In the genomic region with DNA sequence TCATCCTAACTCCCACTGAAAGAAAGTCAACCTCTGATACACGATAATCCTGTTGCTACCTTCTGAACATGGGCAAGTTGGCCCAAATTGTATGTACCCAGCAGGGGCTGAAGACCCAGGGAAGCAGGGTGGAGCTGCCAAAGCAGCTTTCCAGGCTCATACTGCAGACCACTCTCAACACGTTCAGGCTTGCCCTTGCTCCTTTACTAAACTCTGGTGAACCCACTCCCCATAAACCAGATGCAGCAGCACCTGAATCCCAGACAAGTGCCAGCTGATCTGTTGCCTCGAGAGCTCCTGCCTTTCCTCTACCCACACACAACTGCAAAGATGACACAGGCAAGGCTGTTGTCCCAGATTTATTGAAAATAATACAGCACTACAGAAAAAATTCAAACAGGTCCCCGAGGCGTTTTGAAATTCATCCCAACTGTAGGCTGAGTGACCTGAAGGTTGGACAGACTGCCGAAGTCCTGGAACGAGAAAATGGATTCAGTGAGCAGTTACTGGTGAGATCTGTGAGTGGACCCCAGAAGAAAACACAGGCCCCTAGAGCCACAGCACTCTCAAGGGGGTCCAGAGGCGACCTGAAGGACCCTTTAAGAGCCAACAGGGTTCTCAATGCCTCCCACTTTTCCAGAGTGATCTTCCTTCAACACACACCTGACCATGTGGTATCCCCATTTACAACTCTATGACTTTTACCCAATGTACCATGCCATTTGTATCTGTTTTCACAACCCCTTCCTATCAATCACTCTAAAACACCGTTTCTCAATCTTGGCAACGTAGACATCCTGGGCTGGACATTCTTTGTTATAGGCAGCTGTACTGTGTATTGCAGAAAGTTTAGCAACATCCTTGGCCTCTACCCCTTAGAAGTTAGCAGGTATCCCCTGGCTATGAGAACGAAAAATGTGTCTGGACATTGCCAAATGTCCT, we compare ENCODE assay signal across 13 cellular contexts. TPM values are rescaled to one million over a fixed set of nuclear protein-coding genes. Genes with fewer than 3 reads are reported as not detected.
DNase-seq lines count a peak whose midpoint lies in the region; ATAC-seq and TF ChIP-seq lines count a peak whose summit lies in the region.
"Had no signal": no experiment of that assay in that cellular context is flagged by ENCODE, and none has a peak within 500 bp of the region (broad histone marks: within the 10 kb centered on the region; RNA-seq: fewer than 3 reads in every experiment).

No MANE protein-coding gene starts in this region.

- POLR2A ChIA-PET in Caco-2 (lab: Charles Lee) = no interaction called here
- POLR2A ChIA-PET in naive thymus-derived CD8-positive, alpha-beta T cell (lab: Charles Lee) = no interaction called here

- H3K9ac ChIP-seq in HUES48 (ENCODE audit: low read depth, low read length) = no peak overlapping the region

- peak overlapping the region; percentile 35 for H3K27ac Mint-ChIP-seq in Caco-2 (ENCODE audit: unreplicated experiment)
- peak overlapping the region; percentile 95 for H3K27ac Mint-ChIP-seq in activated naive CD8-positive, alpha-beta T cell treated with anti-CD3 and anti-CD28 coated beads for 36 hours
- H3K27ac Mint-ChIP-seq in naive thymus-derived CD8-positive, alpha-beta T cell = peak overlapping the region in 6 of 10 donors; percentile 36 to 77 (median 45)

- no TSS peak for BruUV-seq in Caco-2 (replicated peaks; lab: Mats Ljungman, UMichigan)

- peaks cover 11% of the 10 kb centered on the region for H3K36me3 ChIP-seq in Caco-2 (ENCODE audit: control insufficient read depth, insufficient read depth, low read length)
- peaks cover 69% of the 10 kb centered on the region for H3K36me3 ChIP-seq in HUES48 (ENCODE audit: control insufficient read depth, insufficient read depth, low read length)
- peaks cover 3 to 70% (median 48%) of the 10 kb centered on the region in 6 donors for H3K36me3 ChIP-seq in spleen

- peaks cover 10% of the 10 kb centered on the region for H3K4me1 Mint-ChIP-seq in Caco-2 (ENCODE audit: low read depth, unreplicated experiment)
- H3K4me1 Mint-ChIP-seq in activated naive CD8-positive, alpha-beta T cell treated with anti-CD3 and anti-CD28 coated beads for 36 hours = peaks cover 29% of the 10 kb centered on the region
- H3K4me1 Mint-ChIP-seq in naive thymus-derived CD8-positive, alpha-beta T cell = peaks cover 12 to 37% (median 28%) of the 10 kb centered on the region in 4 donors

- CTCF ChIA-PET in Caco-2 (lab: Charles Lee) = no interaction called here

- DNase-seq in Caco-2 (no peak), AG20443 (ENCODE audit: low spot score) (no peak), NCI-H524 treated with DMSO at 0.1 percent for 48 hours (lab: John Stamatoyannopoulos, UW) (no peak), spleen (no peak), EL (no peak)
- DNase-seq in activated naive CD8-positive, alpha-beta T cell treated with anti-CD3 and anti-CD28 coated beads for 36 hours = no peak
- DNase-seq in naive thymus-derived CD8-positive, alpha-beta T cell = no peak
- DNase-seq: caudate nucleus, left cardiac atrium, NCI-H2171, SIG-M5 had no signal

- no peak for TF ChIP-seq POLR2A in spleen (IDR thresholded peaks at IDR 0.05)

- H3K27me3 ChIP-seq in Caco-2 (replicated peaks; ENCODE audit: control insufficient read depth, insufficient read depth, low read length) (no peaks in the 10 kb centered on the region), HUES48 (ENCODE audit: control insufficient read depth, insufficient read depth, low read length) (no peaks in the 10 kb centered on the region), spleen (replicated peaks in 1 of 7) (no peaks in the 10 kb centered on the region)
- H3K27me3 ChIP-seq: tibial nerve had no signal

- no peaks in the 10 kb centered on the region for H3K9me3 ChIP-seq in Caco-2
- H3K9me3 ChIP-seq in HUES48 (ENCODE audit: control insufficient read depth, insufficient read depth, low read length) = no peaks in the 10 kb centered on the region
- H3K9me3 ChIP-seq in spleen = peaks cover 0 to 4% (median 0%) of the 10 kb centered on the region in 8 donors
- H3K9me3 ChIP-seq: tibial nerve had no signal

- peak overlapping the region; percentile 47 for H3K4me3 Mint-ChIP-seq in Caco-2 (ENCODE audit: unreplicated experiment)
- H3K4me3 Mint-ChIP-seq in activated naive CD8-positive, alpha-beta T cell treated with anti-CD3 and anti-CD28 coated beads for 36 hours = peak overlapping the region; percentile 98
- peak overlapping the region in 2 of 10 donors; percentile 16 to 35 for H3K4me3 Mint-ChIP-seq in naive thymus-derived CD8-positive, alpha-beta T cell

- H3K36me3 Mint-ChIP-seq in Caco-2 (ENCODE audit: insufficient read depth, unreplicated experiment) = peaks cover 87% of the 10 kb centered on the region
- peaks cover 68% of the 10 kb centered on the region for H3K36me3 Mint-ChIP-seq in activated naive CD8-positive, alpha-beta T cell treated with anti-CD3 and anti-CD28 coated beads for 36 hours
- H3K36me3 Mint-ChIP-seq in naive thymus-derived CD8-positive, alpha-beta T cell = peaks cover 8 to 62% (median 13%) of the 10 kb centered on the region in 3 donors

- no peak overlapping the region for H3K4me3 ChIP-seq in Caco-2 (ENCODE audit: low read depth, low read length)
- no peak overlapping the region for H3K4me3 ChIP-seq in HUES48 (ENCODE audit: low read depth, low read length)
- H3K4me3 ChIP-seq in spleen = no peak overlapping the region
- H3K4me3 ChIP-seq: tibial nerve had no signal

- intact Hi-C loops in Caco-2 (cut with micrococcal nuclease; ENCODE audit: unreplicated experiment) (no loop called here), spleen (cut with DNase I; ENCODE audit: low total_unique reads) (no loop called here)

- peaks cover 12% of the 10 kb centered on the region for H3K4me1 ChIP-seq in Caco-2
- H3K4me1 ChIP-seq in HUES48 (ENCODE audit: control insufficient read depth, insufficient read depth, low read length) = peaks cover 12% of the 10 kb centered on the region
- H3K4me1 ChIP-seq in spleen = peaks cover 22 to 48% (median 36%) of the 10 kb centered on the region in 6 donors

- H3K27ac ChIP-seq in HUES48 (ENCODE audit: low read depth, low read length) (peak overlapping the region; percentile 32), spleen (no peak overlapping the region)
- H3K27ac ChIP-seq: tibial nerve had no signal

- TF ChIP-seq CTCF in Caco-2 (IDR thresholded peaks at IDR 0.05; ENCODE audit: insufficient read depth in 1 of 2, low read depth in 1 of 2, low read length in 1 of 2, severe bottlenecking in 1 of 2, unreplicated experiment in 1 of 2) (no peak), spleen (IDR thresholded peaks at IDR 0.05 in 8 of 11, conservative IDR thresholded peaks at IDR 0.05 in 3 of 11) (no peak)

- 69 to 81% (median 74%) methylated on average over 11 of the region's 11 CpGs for WGBS in spleen, 5 donors

- H3K9me3 Mint-ChIP-seq in Caco-2 (ENCODE audit: unreplicated experiment) = no peaks in the 10 kb centered on the region
- no peaks in the 10 kb centered on the region for H3K9me3 Mint-ChIP-seq in activated naive CD8-positive, alpha-beta T cell treated with anti-CD3 and anti-CD28 coated beads for 36 hours
- no peaks in the 10 kb centered on the region for H3K9me3 Mint-ChIP-seq in naive thymus-derived CD8-positive, alpha-beta T cell

- no peak for ATAC-seq in naive thymus-derived CD8-positive, alpha-beta T cell
- ATAC-seq: left cardiac atrium had no signal

- no peaks in the 10 kb centered on the region for H3K27me3 Mint-ChIP-seq in Caco-2 (ENCODE audit: insufficient read depth, unreplicated experiment)
- no peaks in the 10 kb centered on the region for H3K27me3 Mint-ChIP-seq in activated naive CD8-positive, alpha-beta T cell treated with anti-CD3 and anti-CD28 coated beads for 36 hours
- no peaks in the 10 kb centered on the region for H3K27me3 Mint-ChIP-seq in naive thymus-derived CD8-positive, alpha-beta T cell

RNA-seq across cellular contexts. Expression of a gene that starts 3.6 kb away (rescaled TPM):
- total RNA-seq in Caco-2 (2022) (1,992 and 2,047 TPM in 2 replicates), spleen (1,000 to 10,000 TPM; 1,089 to 1,741 (median 1,381) TPM)
- total RNA-seq in activated naive CD8-positive, alpha-beta T cell treated with anti-CD3 and anti-CD28 coated beads for 36 hours = 1,000 to 10,000 TPM; 2,631 to 2,669 TPM
- 1,000 to 10,000 TPM; 2,010 to 2,058 TPM for total RNA-seq in naive thymus-derived CD8-positive, alpha-beta T cell
- polyA plus RNA-seq in naive thymus-derived CD8-positive, alpha-beta T cell = 1,000 to 10,000 TPM; 1,585 to 2,201 (median 1,988) TPM
- 1,000 to 10,000 TPM; 7,074 to 9,274 (median 9,192) TPM for polyA plus RNA-seq in spleen

Comparison
In these comparisons a context has a peak if more than half of its experiments do, and no peak if none do; other contexts are left out.
1. H3K27ac Mint-ChIP-seq: peak in every context shown above with its lines; median percentile 95 in activated naive CD8-positive, alpha-beta T cell treated with anti-CD3 and anti-CD28 coated beads for 36 hours; 45 in naive thymus-derived CD8-positive, alpha-beta T cell; 35 in Caco-2.